Comparison of ENCODE assay signal across 9 cellular contexts in genomic region chr3:20340324-20340928, GRCh38.
DNase-seq lines count a peak whose midpoint lies in the region; ATAC-seq, FAIRE-seq and TF ChIP-seq lines count a peak whose summit lies in the region.
"Had no signal": no experiment of that assay in that cellular context is flagged by ENCODE, and none has a peak within 500 bp of the region (broad histone marks: within the 10 kb centered on the region; RNA-seq: fewer than 3 reads in every experiment).

No MANE protein-coding gene starts in this region.

- TF ChIP-seq RAD21 in HepG2 (CRISPR knock-in tag; IDR thresholded peaks at IDR 0.05): peak; percentile 66; the same call in 1 of the 2 replicates

- H3K36me3 Mint-ChIP-seq in activated CD4-positive, alpha-beta T cell treated with anti-CD3 and anti-CD28 coated beads for 36 hours (ENCODE audit: low read depth): no peaks in the 10 kb centered on the region

- DNase-seq in AML-193 (lab: John Stamatoyannopoulos, UW): peak; percentile 54 to 68
- peak; percentile 58 for DNase-seq in NCI-H226
- DNase-seq in activated CD4-positive, alpha-beta T cell treated with anti-CD3 and anti-CD28 coated beads for 36 hours: peak; percentile 80
- peak; percentile 65 for DNase-seq in dedifferentiated amniotic fluid mesenchymal stem cell (ENCODE audit: extremely low spot score)
- DNase-seq in HepG2 (ENCODE audit: low spot score): peak; percentile 62
- peak; percentile 43 to 52 (median 51) for DNase-seq in stimulated activated CD4-positive, alpha-beta T cell treated with anti-CD3 and anti-CD28 coated beads, TNF-alpha, amount 100 ng/mL, for 24 hours (ENCODE audit: low read depth in 3 of 3)

- 18% methylated on average over 6 of the region's 6 CpGs for WGBS in HepG2 (ENCODE audit: low lambda C conversion rate)

- H3K9ac ChIP-seq in HepG2 (ENCODE audit: insufficient read depth, low read depth, low read length): no peak overlapping the region

- no peak for TF ChIP-seq POLR2A in HepG2 (IDR thresholded peaks at IDR 0.05; ENCODE audit: insufficient read depth in 1 of 2, low read depth in 2 of 2, low read length in 2 of 2)

- intact Hi-C loops in activated CD4-positive, alpha-beta T cell treated with anti-CD3 and anti-CD28 coated beads for 36 hours (cut with DNase I, micrococcal nuclease): loop anchor here in 1 of 2 experiments (1.0 to 2.0 kb wide), 3 partner anchors 1145 to 1776 kb away; no protein-coding TSS in a partner anchor
- intact Hi-C loops in HepG2 (cut with micrococcal nuclease; ENCODE audit: unreplicated experiment): loop anchor here (1.0 to 2.0 kb wide), 2 partner anchors 114 to 1144 kb away; no protein-coding TSS in a partner anchor

- no peak overlapping the region for H2AFZ ChIP-seq in HepG2 (ENCODE audit: low read length)

- H3K4me1 Mint-ChIP-seq in activated CD4-positive, alpha-beta T cell treated with anti-CD3 and anti-CD28 coated beads for 36 hours: peaks cover 5% of the 10 kb centered on the region

- no peaks in the 10 kb centered on the region for H3K9me3 ChIP-seq in HepG2 (ENCODE audit: low read length)

- no peak overlapping the region for H3K27ac Mint-ChIP-seq in activated CD4-positive, alpha-beta T cell treated with anti-CD3 and anti-CD28 coated beads for 36 hours

- CTCF ChIA-PET in activated CD4-positive, alpha-beta T cell treated with anti-CD3 and anti-CD28 coated beads for 36 hours (lab: Charles Lee): no interaction called here
- CTCF ChIA-PET in HepG2 (lab: Yijun Ruan, JAX; ENCODE audit: low intra/inter-chr PET ratio, low total read pairs): interaction anchor here (0.6 to 1.1 kb wide), 3 partner anchors 115 to 1553 kb away, joined by 3 to 4 read pairs (median 3); no protein-coding TSS in a partner anchor

- H3K4me1 ChIP-seq in HepG2 (ENCODE audit: insufficient read depth, low read length): no peaks in the 10 kb centered on the region

- H3K79me2 ChIP-seq in HepG2 (ENCODE audit: insufficient read depth, low read length): no peaks in the 10 kb centered on the region

- no peaks in the 10 kb centered on the region for H3K36me3 ChIP-seq in HepG2 (replicated peaks in 1 of 2; ENCODE audit: control insufficient read depth in 1 of 2, insufficient read depth in 2 of 2, low read length in 2 of 2)

- POLR2A ChIA-PET in activated CD4-positive, alpha-beta T cell treated with anti-CD3 and anti-CD28 coated beads for 36 hours (lab: Charles Lee): no interaction called here
- POLR2A ChIA-PET in HepG2 (lab: Yijun Ruan, JAX): no interaction called here

- no peaks in the 10 kb centered on the region for H4K20me1 ChIP-seq in HepG2 (ENCODE audit: insufficient read depth, low read length)

- BruUV-seq in HepG2 (replicated peaks; lab: Mats Ljungman, UMichigan): no TSS peak

- H3K4me3 ChIP-seq in HepG2 (replicated peaks in 1 of 3; ENCODE audit: insufficient read depth in 1 of 3, low read depth in 2 of 3, low read length in 3 of 3): no peak overlapping the region
- H3K4me3 ChIP-seq: SK-N-MC had no signal

- no peak overlapping the region for H3K4me3 Mint-ChIP-seq in activated CD4-positive, alpha-beta T cell treated with anti-CD3 and anti-CD28 coated beads for 36 hours

- H3K27ac ChIP-seq in HepG2 (ENCODE audit: extremely low read length, insufficient read depth, low read length): no peak overlapping the region
- H3K27ac ChIP-seq: SK-N-MC had no signal

- H3K27me3 Mint-ChIP-seq in activated CD4-positive, alpha-beta T cell treated with anti-CD3 and anti-CD28 coated beads for 36 hours: no peaks in the 10 kb centered on the region

- TF ChIP-seq EP300 in HepG2 (IDR thresholded peaks at IDR 0.05; ENCODE audit: low read depth in 2 of 2, low read length in 2 of 2) (no peak), HepG2 (CRISPR knock-in tag; IDR thresholded peaks at IDR 0.05; ENCODE audit: borderline replicate concordance) (no peak)

- peak; percentile 61 for FAIRE-seq in HepG2 (lab: Jason Lieb, UNC)

- ATAC-seq in GM19023 (IDR thresholded peaks at IDR 0.05; ENCODE audit: unreplicated experiment): peak; percentile 92
- ATAC-seq in HG03135 (IDR thresholded peaks at IDR 0.05; ENCODE audit: unreplicated experiment): peak; percentile 80
- ATAC-seq in activated CD4-positive, alpha-beta T cell treated with anti-CD3 and anti-CD28 coated beads for 36 hours: peak; percentile 73
- ATAC-seq in HepG2: peak; percentile 93

- in situ Hi-C loops in HepG2 (cut with HindIII; ENCODE audit: extremely low pct_ligation_motif_present, low pct_unique_long_range_greater_than_20kb): no loop called here

- no peak overlapping the region for H3K4me2 ChIP-seq in HepG2 (ENCODE audit: low read depth, low read length)

- no peaks in the 10 kb centered on the region for H3K9me3 Mint-ChIP-seq in activated CD4-positive, alpha-beta T cell treated with anti-CD3 and anti-CD28 coated beads for 36 hours (ENCODE audit: low read depth)

- peak; percentile 85 for TF ChIP-seq CTCF in HepG2 (CRISPR knock-in tag; IDR thresholded peaks at IDR 0.05)

- H3K27me3 ChIP-seq in HepG2 (ENCODE audit: control insufficient read depth in 1 of 2, insufficient read depth in 2 of 2, low read length in 2 of 2): no peaks in the 10 kb centered on the region

TF ChIP-seq in HepG2, 621 proteins besides CTCF, POLR2A, EP300 and RAD21:
- TF ChIP-seq ZNF644 (CRISPR knock-in tag; IDR thresholded peaks at IDR 0.05; ENCODE audit: low read depth) (peak; percentile 25; the same call in 1 of the 2 replicates), ZFP36L1 (CRISPR knock-in tag; IDR thresholded peaks at IDR 0.05) (no peak), SMC3 (IDR thresholded peaks at IDR 0.05; ENCODE audit: low read length) (peak; percentile 92), ZNF235 (CRISPR knock-in tag; IDR thresholded peaks at IDR 0.05; ENCODE audit: borderline replicate concordance) (no peak), ZNF639 (CRISPR knock-in tag; conservative IDR thresholded peaks at IDR 0.05) (no peak), STAG1 (CRISPR knock-in tag; IDR thresholded peaks at IDR 0.05) (peak; percentile 88), KLF16 (CRISPR knock-in tag; IDR thresholded peaks at IDR 0.05) (0 out of 4 replicates have a peak, but pooled peaks of 1 of the 2 experiments have one; percentile 35), IRX3 (CRISPR knock-in tag; IDR thresholded peaks at IDR 0.05; ENCODE audit: borderline replicate concordance, low read depth) (no peak), CEBPG (CRISPR knock-in tag; IDR thresholded peaks at IDR 0.05) (peak; percentile 24; the same call in 1 of the 2 replicates), ZNF782 (CRISPR knock-in tag; IDR thresholded peaks at IDR 0.05; ENCODE audit: borderline replicate concordance) (no peak), XRCC5 (optimal IDR thresholded peaks at IDR 0.05; ENCODE audit: low read length) (peak; percentile 71), ZNF724P (CRISPR knock-in tag; IDR thresholded peaks at IDR 0.05; ENCODE audit: borderline replicate concordance) (no peak)
